In the genomic region with DNA sequence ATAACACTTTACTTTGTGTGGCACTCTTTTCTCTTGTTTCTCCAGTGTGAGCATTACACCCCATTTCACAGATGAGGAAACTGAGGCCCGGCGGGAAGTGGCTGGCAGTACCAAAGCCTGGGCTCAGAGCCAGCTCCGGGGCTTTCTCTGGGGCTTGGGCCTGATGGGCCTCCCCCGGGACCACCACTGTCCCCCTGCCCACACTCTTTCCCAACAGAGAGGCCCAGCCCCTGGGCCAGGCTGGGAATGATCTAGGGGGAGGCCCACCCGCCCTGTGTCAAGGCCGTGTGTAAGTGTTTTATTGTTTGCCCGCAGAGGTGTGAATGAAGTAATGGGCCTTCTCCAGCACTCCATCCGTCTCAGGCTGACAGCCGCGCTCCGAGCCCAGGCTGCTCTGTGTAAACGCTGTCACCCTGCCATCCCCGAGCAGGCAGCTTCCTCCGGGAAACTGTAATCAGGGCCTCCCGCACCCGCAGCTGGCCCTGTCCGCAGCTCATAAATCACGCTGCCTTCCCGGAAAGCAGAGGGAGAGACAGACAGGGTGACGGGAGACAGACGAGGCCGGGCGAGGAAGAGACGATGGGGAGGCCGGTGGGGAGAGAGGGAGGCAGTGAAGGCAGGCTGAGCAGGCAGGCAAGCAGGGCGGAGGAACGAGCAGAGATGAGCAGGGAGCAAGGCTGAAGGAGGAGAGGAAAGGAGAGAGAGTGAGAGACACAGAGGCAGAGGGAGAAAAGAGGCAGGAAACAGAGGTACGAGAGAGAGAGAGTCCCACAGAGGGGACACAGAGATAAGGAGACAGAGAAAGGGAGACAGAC, we compare ENCODE assay signal across 1 cellular context.
TF ChIP-seq lines count a peak whose summit lies in the region.

No MANE protein-coding gene starts in this region.

TF ChIP-seq in K562, 482 proteins besides CTCF, POLR2A, EP300 and RAD21 (continued from another document and continues in another):
- TF ChIP-seq, protein P1, sequence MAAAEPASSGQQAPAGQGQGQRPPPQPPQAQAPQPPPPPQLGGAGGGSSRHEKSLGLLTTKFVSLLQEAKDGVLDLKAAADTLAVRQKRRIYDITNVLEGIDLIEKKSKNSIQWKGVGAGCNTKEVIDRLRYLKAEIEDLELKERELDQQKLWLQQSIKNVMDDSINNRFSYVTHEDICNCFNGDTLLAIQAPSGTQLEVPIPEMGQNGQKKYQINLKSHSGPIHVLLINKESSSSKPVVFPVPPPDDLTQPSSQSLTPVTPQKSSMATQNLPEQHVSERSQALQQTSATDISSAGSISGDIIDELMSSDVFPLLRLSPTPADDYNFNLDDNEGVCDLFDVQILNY (CRISPR knock-in tag; IDR thresholded peaks at IDR 0.05) = no peak
- TF ChIP-seq TBL1XR1 (IDR thresholded peaks at IDR 0.05; ENCODE audit: low read length in 2 of 2) (peak in 1 of 2 experiments; percentile 51; a peak in 1 of 4 replicates), ZNF766 (CRISPR knock-in tag; conservative IDR thresholded peaks at IDR 0.05) (no peak), CEBPG (CRISPR knock-in tag; IDR thresholded peaks at IDR 0.05) (no peak), CEBPG (tag; conservative IDR thresholded peaks at IDR 0.05 in 1 of 2, IDR thresholded peaks at IDR 0.05 in 1 of 2) (0 out of 4 replicates have a peak, but pooled peaks of 1 of the 2 experiments have one; percentile 28), NFXL1 (CRISPR knock-in tag; IDR thresholded peaks at IDR 0.05) (no peak), KLF6 (CRISPR knock-in tag; IDR thresholded peaks at IDR 0.05; ENCODE audit: borderline replicate concordance) (no peak), SMARCE1 (IDR thresholded peaks at IDR 0.05) (no peak), RNF2 (IDR thresholded peaks at IDR 0.05) (no peak), HLTF (IDR thresholded peaks at IDR 0.05) (no peak), TAF9B (IDR thresholded peaks at IDR 0.05; ENCODE audit: partially characterized antibody) (no peak), ZNF140 (CRISPR knock-in tag; IDR thresholded peaks at IDR 0.05) (no peak), ZNF76 (CRISPR knock-in tag; IDR thresholded peaks at IDR 0.05; ENCODE audit: borderline replicate concordance) (no peak), SPI1 (IDR thresholded peaks at IDR 0.05; ENCODE audit: borderline replicate concordance, low read depth, low read length) (no peak), TCF3 (CRISPR knock-in tag; IDR thresholded peaks at IDR 0.05) (peak; percentile 58; the same call in 1 of the 2 replicates), MCM3 (IDR thresholded peaks at IDR 0.05) (no peak), CBX1 (IDR thresholded peaks at IDR 0.05; ENCODE audit: low read depth) (no peak), ZFP1 (CRISPR knock-in tag; IDR thresholded peaks at IDR 0.05) (no peak), PTBP1 (IDR thresholded peaks at IDR 0.05; ENCODE audit: low read depth, low read length) (no peak), SAFB (IDR thresholded peaks at IDR 0.05; ENCODE audit: borderline replicate concordance, low read depth, low read length) (no peak), SNIP1 (IDR thresholded peaks at IDR 0.05; ENCODE audit: low read depth) (no peak), ZKSCAN3 (CRISPR knock-in tag; IDR thresholded peaks at IDR 0.05) (no peak), RBM25 (IDR thresholded peaks at IDR 0.05; ENCODE audit: low read depth, low read length, severe bottlenecking) (peak; percentile 82), TSC22D4 (tag; IDR thresholded peaks at IDR 0.05) (no peak), ZNF57 (CRISPR knock-in tag; IDR thresholded peaks at IDR 0.05) (no peak), ZNF134 (CRISPR knock-in tag; conservative IDR thresholded peaks at IDR 0.05) (no peak), KDM5B (IDR thresholded peaks at IDR 0.05; ENCODE audit: insufficient replicate concordance, low read depth, low read length) (no peak), MTA2 (IDR thresholded peaks at IDR 0.05; ENCODE audit: low read depth) (no peak), FOXA1 (IDR thresholded peaks at IDR 0.05; ENCODE audit: borderline replicate concordance) (no peak), GTF2A2 (tag; IDR thresholded peaks at IDR 0.05) (no peak), ETV1 (tag; conservative IDR thresholded peaks at IDR 0.05; ENCODE audit: low read depth) (peak; percentile 89), NCOA6 (IDR thresholded peaks at IDR 0.05) (no peak), RCOR1 (IDR thresholded peaks at IDR 0.05; ENCODE audit: borderline replicate concordance in 1 of 2, low read depth in 2 of 2, low read length in 2 of 2) (peak in 1 of 2 experiments; percentile 88; a peak in 2 of 4 replicates), TGIF2 (CRISPR knock-in tag; IDR thresholded peaks at IDR 0.05) (no peak), EHMT2 (IDR thresholded peaks at IDR 0.05) (no peak), ZNF212 (CRISPR knock-in tag; IDR thresholded peaks at IDR 0.05) (no peak), TCF7 (IDR thresholded peaks at IDR 0.05; ENCODE audit: borderline replicate concordance) (no peak), ADNP (tag; IDR thresholded peaks at IDR 0.05) (peak; percentile 68; the same call in 1 of the 2 replicates)
- TF ChIP-seq, protein P2, sequence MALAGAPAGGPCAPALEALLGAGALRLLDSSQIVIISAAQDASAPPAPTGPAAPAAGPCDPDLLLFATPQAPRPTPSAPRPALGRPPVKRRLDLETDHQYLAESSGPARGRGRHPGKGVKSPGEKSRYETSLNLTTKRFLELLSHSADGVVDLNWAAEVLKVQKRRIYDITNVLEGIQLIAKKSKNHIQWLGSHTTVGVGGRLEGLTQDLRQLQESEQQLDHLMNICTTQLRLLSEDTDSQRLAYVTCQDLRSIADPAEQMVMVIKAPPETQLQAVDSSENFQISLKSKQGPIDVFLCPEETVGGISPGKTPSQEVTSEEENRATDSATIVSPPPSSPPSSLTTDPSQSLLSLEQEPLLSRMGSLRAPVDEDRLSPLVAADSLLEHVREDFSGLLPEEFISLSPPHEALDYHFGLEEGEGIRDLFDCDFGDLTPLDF (CRISPR knock-in tag; IDR thresholded peaks at IDR 0.05) = no peak
- TF ChIP-seq, protein P3, sequence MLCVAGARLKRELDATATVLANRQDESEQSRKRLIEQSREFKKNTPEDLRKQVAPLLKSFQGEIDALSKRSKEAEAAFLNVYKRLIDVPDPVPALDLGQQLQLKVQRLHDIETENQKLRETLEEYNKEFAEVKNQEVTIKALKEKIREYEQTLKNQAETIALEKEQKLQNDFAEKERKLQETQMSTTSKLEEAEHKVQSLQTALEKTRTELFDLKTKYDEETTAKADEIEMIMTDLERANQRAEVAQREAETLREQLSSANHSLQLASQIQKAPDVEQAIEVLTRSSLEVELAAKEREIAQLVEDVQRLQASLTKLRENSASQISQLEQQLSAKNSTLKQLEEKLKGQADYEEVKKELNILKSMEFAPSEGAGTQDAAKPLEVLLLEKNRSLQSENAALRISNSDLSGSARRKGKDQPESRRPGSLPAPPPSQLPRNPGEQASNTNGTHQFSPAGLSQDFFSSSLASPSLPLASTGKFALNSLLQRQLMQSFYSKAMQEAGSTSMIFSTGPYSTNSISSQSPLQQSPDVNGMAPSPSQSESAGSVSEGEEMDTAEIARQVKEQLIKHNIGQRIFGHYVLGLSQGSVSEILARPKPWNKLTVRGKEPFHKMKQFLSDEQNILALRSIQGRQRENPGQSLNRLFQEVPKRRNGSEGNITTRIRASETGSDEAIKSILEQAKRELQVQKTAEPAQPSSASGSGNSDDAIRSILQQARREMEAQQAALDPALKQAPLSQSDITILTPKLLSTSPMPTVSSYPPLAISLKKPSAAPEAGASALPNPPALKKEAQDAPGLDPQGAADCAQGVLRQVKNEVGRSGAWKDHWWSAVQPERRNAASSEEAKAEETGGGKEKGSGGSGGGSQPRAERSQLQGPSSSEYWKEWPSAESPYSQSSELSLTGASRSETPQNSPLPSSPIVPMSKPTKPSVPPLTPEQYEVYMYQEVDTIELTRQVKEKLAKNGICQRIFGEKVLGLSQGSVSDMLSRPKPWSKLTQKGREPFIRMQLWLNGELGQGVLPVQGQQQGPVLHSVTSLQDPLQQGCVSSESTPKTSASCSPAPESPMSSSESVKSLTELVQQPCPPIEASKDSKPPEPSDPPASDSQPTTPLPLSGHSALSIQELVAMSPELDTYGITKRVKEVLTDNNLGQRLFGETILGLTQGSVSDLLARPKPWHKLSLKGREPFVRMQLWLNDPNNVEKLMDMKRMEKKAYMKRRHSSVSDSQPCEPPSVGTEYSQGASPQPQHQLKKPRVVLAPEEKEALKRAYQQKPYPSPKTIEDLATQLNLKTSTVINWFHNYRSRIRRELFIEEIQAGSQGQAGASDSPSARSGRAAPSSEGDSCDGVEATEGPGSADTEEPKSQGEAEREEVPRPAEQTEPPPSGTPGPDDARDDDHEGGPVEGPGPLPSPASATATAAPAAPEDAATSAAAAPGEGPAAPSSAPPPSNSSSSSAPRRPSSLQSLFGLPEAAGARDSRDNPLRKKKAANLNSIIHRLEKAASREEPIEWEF (CRISPR knock-in tag; IDR thresholded peaks at IDR 0.05) = no peak
- TF ChIP-seq, protein P4, sequence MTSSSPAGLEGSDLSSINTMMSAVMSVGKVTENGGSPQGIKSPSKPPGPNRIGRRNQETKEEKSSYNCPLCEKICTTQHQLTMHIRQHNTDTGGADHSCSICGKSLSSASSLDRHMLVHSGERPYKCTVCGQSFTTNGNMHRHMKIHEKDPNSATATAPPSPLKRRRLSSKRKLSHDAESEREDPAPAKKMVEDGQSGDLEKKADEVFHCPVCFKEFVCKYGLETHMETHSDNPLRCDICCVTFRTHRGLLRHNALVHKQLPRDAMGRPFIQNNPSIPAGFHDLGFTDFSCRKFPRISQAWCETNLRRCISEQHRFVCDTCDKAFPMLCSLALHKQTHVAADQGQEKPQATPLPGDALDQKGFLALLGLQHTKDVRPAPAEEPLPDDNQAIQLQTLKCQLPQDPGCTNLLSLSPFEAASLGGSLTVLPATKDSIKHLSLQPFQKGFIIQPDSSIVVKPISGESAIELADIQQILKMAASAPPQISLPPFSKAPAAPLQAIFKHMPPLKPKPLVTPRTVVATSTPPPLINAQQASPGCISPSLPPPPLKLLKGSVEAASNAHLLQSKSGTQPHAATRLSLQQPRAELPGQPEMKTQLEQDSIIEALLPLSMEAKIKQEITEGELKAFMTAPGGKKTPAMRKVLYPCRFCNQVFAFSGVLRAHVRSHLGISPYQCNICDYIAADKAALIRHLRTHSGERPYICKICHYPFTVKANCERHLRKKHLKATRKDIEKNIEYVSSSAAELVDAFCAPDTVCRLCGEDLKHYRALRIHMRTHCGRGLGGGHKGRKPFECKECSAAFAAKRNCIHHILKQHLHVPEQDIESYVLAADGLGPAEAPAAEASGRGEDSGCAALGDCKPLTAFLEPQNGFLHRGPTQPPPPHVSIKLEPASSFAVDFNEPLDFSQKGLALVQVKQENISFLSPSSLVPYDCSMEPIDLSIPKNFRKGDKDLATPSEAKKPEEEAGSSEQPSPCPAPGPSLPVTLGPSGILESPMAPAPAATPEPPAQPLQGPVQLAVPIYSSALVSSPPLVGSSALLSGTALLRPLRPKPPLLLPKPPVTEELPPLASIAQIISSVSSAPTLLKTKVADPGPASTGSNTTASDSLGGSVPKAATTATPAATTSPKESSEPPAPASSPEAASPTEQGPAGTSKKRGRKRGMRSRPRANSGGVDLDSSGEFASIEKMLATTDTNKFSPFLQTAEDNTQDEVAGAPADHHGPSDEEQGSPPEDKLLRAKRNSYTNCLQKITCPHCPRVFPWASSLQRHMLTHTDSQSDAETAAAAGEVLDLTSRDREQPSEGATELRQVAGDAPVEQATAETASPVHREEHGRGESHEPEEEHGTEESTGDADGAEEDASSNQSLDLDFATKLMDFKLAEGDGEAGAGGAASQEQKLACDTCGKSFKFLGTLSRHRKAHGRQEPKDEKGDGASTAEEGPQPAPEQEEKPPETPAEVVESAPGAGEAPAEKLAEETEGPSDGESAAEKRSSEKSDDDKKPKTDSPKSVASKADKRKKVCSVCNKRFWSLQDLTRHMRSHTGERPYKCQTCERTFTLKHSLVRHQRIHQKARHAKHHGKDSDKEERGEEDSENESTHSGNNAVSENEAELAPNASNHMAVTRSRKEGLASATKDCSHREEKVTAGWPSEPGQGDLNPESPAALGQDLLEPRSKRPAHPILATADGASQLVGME (CRISPR knock-in tag; IDR thresholded peaks at IDR 0.05) = no peak
- TF ChIP-seq, protein P5, sequence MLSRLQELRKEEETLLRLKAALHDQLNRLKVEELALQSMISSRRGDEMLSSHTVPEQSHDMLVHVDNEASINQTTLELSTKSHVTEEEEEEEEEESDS (CRISPR knock-in tag; IDR thresholded peaks at IDR 0.05) = no peak
- TF ChIP-seq, protein P6, sequence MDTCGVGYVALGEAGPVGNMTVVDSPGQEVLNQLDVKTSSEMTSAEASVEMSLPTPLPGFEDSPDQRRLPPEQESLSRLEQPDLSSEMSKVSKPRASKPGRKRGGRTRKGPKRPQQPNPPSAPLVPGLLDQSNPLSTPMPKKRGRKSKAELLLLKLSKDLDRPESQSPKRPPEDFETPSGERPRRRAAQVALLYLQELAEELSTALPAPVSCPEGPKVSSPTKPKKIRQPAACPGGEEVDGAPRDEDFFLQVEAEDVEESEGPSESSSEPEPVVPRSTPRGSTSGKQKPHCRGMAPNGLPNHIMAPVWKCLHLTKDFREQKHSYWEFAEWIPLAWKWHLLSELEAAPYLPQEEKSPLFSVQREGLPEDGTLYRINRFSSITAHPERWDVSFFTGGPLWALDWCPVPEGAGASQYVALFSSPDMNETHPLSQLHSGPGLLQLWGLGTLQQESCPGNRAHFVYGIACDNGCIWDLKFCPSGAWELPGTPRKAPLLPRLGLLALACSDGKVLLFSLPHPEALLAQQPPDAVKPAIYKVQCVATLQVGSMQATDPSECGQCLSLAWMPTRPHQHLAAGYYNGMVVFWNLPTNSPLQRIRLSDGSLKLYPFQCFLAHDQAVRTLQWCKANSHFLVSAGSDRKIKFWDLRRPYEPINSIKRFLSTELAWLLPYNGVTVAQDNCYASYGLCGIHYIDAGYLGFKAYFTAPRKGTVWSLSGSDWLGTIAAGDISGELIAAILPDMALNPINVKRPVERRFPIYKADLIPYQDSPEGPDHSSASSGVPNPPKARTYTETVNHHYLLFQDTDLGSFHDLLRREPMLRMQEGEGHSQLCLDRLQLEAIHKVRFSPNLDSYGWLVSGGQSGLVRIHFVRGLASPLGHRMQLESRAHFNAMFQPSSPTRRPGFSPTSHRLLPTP (IDR thresholded peaks at IDR 0.05; ENCODE audit: borderline replicate concordance, extremely low read depth, insufficient read length) = no peak
- TF ChIP-seq, protein P7, sequence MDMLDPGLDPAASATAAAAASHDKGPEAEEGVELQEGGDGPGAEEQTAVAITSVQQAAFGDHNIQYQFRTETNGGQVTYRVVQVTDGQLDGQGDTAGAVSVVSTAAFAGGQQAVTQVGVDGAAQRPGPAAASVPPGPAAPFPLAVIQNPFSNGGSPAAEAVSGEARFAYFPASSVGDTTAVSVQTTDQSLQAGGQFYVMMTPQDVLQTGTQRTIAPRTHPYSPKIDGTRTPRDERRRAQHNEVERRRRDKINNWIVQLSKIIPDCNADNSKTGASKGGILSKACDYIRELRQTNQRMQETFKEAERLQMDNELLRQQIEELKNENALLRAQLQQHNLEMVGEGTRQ (CRISPR knock-in tag; IDR thresholded peaks at IDR 0.05) = no peak
- TF ChIP-seq, protein P8, sequence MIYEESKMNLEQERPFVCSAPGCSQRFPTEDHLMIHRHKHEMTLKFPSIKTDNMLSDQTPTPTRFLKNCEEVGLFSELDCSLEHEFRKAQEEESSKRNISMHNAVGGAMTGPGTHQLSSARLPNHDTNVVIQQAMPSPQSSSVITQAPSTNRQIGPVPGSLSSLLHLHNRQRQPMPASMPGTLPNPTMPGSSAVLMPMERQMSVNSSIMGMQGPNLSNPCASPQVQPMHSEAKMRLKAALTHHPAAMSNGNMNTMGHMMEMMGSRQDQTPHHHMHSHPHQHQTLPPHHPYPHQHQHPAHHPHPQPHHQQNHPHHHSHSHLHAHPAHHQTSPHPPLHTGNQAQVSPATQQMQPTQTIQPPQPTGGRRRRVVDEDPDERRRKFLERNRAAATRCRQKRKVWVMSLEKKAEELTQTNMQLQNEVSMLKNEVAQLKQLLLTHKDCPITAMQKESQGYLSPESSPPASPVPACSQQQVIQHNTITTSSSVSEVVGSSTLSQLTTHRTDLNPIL (CRISPR knock-in tag; IDR thresholded peaks at IDR 0.05) = no peak
